ENCODE assay signal across 14 cellular contexts in genomic region chr10:78165617-78166016, GRCh38.
DNase-seq lines count a peak whose midpoint lies in the region; ATAC-seq and TF ChIP-seq lines count a peak whose summit lies in the region.
"Had no signal": no experiment of that assay in that cellular context is flagged by ENCODE, and none has a peak within 500 bp of the region (broad histone marks: within the 10 kb centered on the region; RNA-seq: fewer than 3 reads in every experiment).

No MANE protein-coding gene starts in this region.

- H2AK9ac ChIP-seq in IMR-90 (replicated peaks; ENCODE audit: low read depth, low read length, poor library complexity), result no peak overlapping the region

- H3K23ac ChIP-seq in IMR-90 (ENCODE audit: low read depth, low read length), result no peak overlapping the region

- dilution Hi-C loops in IMR-90 (cut with HindIII; ENCODE audit: low sequenced_read_pairs, unreplicated experiment), result no loop called here

- no CpG with 5 or more reads among the region's 3 CpGs for WGBS in IMR-90 (ENCODE audit: extremely low coverage in 2 of 2, insufficient read length in 1 of 2), 2 experiments
- WGBS in right cardiac atrium, result 64% methylated on average over 3 of the region's 3 CpGs

- no peak overlapping the region for H4K91ac ChIP-seq in IMR-90 (ENCODE audit: insufficient read depth, low read depth, low read length)

- no peak overlapping the region for H3K56ac ChIP-seq in IMR-90 (ENCODE audit: extremely low read depth, insufficient read depth, low read length)

- POLR2A ChIA-PET in IMR-90 (lab: Charles Lee; ENCODE audit: unreplicated experiment), result no interaction called here

- H3K27me3 ChIP-seq in IMR-90 (ENCODE audit: control insufficient read depth, insufficient read depth, low read length) (peaks cover 2% of the 10 kb centered on the region; the same call in 1 of the 2 replicates), NT2/D1 (ENCODE audit: insufficient read depth, insufficient read length) (no peaks in the 10 kb centered on the region), dorsolateral prefrontal cortex (peaks cover 0 to 5% (median 0%) of the 10 kb centered on the region in 45 donors), right cardiac atrium (ENCODE audit: control insufficient read depth, insufficient read depth) (no peaks in the 10 kb centered on the region)
- H3K27me3 ChIP-seq: BLaER1 treated with 17β-estradiol and CSF1 and Interleukin-3, amounts not matched to agents 10 nM and 100 nM had no signal

- no peak overlapping the region for H2BK20ac ChIP-seq in IMR-90 (ENCODE audit: low read depth, low read length)

- H3K4me3 ChIP-seq in IMR-90 (ENCODE audit: insufficient read depth, low read depth, low read length), result no peak overlapping the region
- no peak overlapping the region for H3K4me3 ChIP-seq in NT2/D1 (ENCODE audit: insufficient read length, low read depth)
- no peak overlapping the region for H3K4me3 ChIP-seq in dorsolateral prefrontal cortex
- H3K4me3 ChIP-seq in right cardiac atrium (ENCODE audit: low read length), result no peak overlapping the region
- H3K4me3 ChIP-seq: BLaER1 treated with 17β-estradiol and CSF1 and Interleukin-3, amounts not matched to agents 10 nM and 100 nM had no signal

- no peaks in the 10 kb centered on the region for H3K79me1 ChIP-seq in IMR-90 (ENCODE audit: low read depth in 1 of 2, low read length in 2 of 2)

- no peak overlapping the region for H2BK15ac ChIP-seq in IMR-90 (ENCODE audit: low read depth, low read length)

- H4K20me1 ChIP-seq in IMR-90 (ENCODE audit: insufficient read depth, low read length), result no peaks in the 10 kb centered on the region
- H4K20me1 ChIP-seq: BLaER1 treated with 17β-estradiol and CSF1 and Interleukin-3, amounts not matched to agents 10 nM and 100 nM had no signal

- H3K4ac ChIP-seq in IMR-90 (ENCODE audit: low read depth, low read length), result no peak overlapping the region

- H4K8ac ChIP-seq in IMR-90 (ENCODE audit: low read depth in 2 of 2, low read length in 2 of 2), result no peak overlapping the region

- peaks cover 7% of the 10 kb centered on the region for H3K9me1 ChIP-seq in IMR-90 (ENCODE audit: insufficient read depth, low read length)

- TF ChIP-seq RAD21 in IMR-90 (IDR thresholded peaks at IDR 0.05; ENCODE audit: low read length), result peak; percentile 25; the same call in 1 of the 2 replicates

- BruUV-seq in IMR-90 (replicated peaks; lab: Mats Ljungman, UMichigan), result no TSS peak

- TF ChIP-seq CTCF in IMR-90 (conservative IDR thresholded peaks at IDR 0.05; ENCODE audit: low read depth, low read length) (peak; percentile 25; the same call in 1 of the 2 replicates), dorsolateral prefrontal cortex (IDR thresholded peaks at IDR 0.05 in 54 of 56, conservative IDR thresholded peaks at IDR 0.05 in 2 of 56; ENCODE audit: low read depth in 1 of 56, partially characterized antibody in 56 of 56) (peak in 1 of 56 donors; percentile 9)

- peak; percentile 6 for DNase-seq in COLO829 (ENCODE audit: low spot score)
- no peak for DNase-seq in IMR-90
- DNase-seq in NT2/D1 (ENCODE audit: low read depth, low spot score), result peak; percentile 18
- DNase-seq in islet precursor cell, result peak; percentile 64
- no peak for DNase-seq in dorsolateral prefrontal cortex
- no peak for DNase-seq in HUDEP-2 (lab: John Stamatoyannopoulos, UW; ENCODE audit: unreplicated experiment in 76 of 76)
- DNase-seq in right cardiac atrium, result no peak
- DNase-seq: activated T-cell treated with anti-CD3 and anti-CD28 coated beads, Interleukin-2, amount 50 U/mL, for 1 hour; naive B cell; NCI-H524 treated with DMSO at 0.1 percent for 48 hours; stimulated activated CD4-positive, alpha-beta T cell treated with anti-CD3 and anti-CD28 coated beads, Interleukin-2, amount 100 ng/mL, for 24 hours; T-helper 9 cell had no signal

- no peak for ATAC-seq in IMR-90 (ENCODE audit: low read depth)
- no peak for ATAC-seq in GM21360 (IDR thresholded peaks at IDR 0.05; ENCODE audit: unreplicated experiment)
- no peak for ATAC-seq in right cardiac atrium

- H3K27ac ChIP-seq in IMR-90 (ENCODE audit: insufficient read depth, low read length) (no peak overlapping the region), dorsolateral prefrontal cortex (no peak overlapping the region), right cardiac atrium (ENCODE audit: low read length) (no peak overlapping the region)
- H3K27ac ChIP-seq: BLaER1 treated with 17β-estradiol and CSF1 and Interleukin-3, amounts not matched to agents 10 nM and 100 nM had no signal

- H2AK5ac ChIP-seq in IMR-90 (ENCODE audit: low read depth, low read length), result no peak overlapping the region

- H3K14ac ChIP-seq in IMR-90 (replicated peaks; ENCODE audit: low read depth, low read length), result no peak overlapping the region

- H3K9ac ChIP-seq in IMR-90 (ENCODE audit: low read depth, low read length) (no peak overlapping the region), NT2/D1 (ENCODE audit: insufficient read length, low read depth) (no peak overlapping the region)
- H3K9ac ChIP-seq: BLaER1 treated with 17β-estradiol and CSF1 and Interleukin-3, amounts not matched to agents 10 nM and 100 nM had no signal

- H3K36me3 ChIP-seq in IMR-90 (ENCODE audit: control insufficient read depth, insufficient read depth, low read length), result no peaks in the 10 kb centered on the region
- no peaks in the 10 kb centered on the region for H3K36me3 ChIP-seq in NT2/D1 (ENCODE audit: insufficient read depth, insufficient read length, low read length)
- H3K36me3 ChIP-seq: BLaER1 treated with 17β-estradiol and CSF1 and Interleukin-3, amounts not matched to agents 10 nM and 100 nM had no signal

- no peak overlapping the region for H2BK5ac ChIP-seq in IMR-90 (ENCODE audit: low read depth, low read length, poor library complexity, severe bottlenecking)

- in situ Hi-C loops in IMR-90 (cut with MboI; ENCODE audit: low sequenced_read_pairs), result no loop called here

- CTCF ChIA-PET in IMR-90 (lab: Yijun Ruan, JAX), result no interaction called here

- intact Hi-C loops in IMR-90 (cut with micrococcal nuclease) (no loop called here), dorsolateral prefrontal cortex (cut with DNase I) (no loop called here), right cardiac atrium (cut with DNase I) (no loop called here)

- no peak overlapping the region for H3K18ac ChIP-seq in IMR-90 (ENCODE audit: low read depth, low read length)

- H2AFZ ChIP-seq in IMR-90 (replicated peaks; ENCODE audit: low read length, poor library complexity), result no peak overlapping the region

- no peak for TF ChIP-seq POLR2A in IMR-90 (IDR thresholded peaks at IDR 0.05; ENCODE audit: low read depth, low read length)

- no peak overlapping the region for H3K4me2 ChIP-seq in IMR-90 (ENCODE audit: low read depth, low read length)
- H3K4me2 ChIP-seq: BLaER1 treated with 17β-estradiol and CSF1 and Interleukin-3, amounts not matched to agents 10 nM and 100 nM had no signal

- peaks cover 6% of the 10 kb centered on the region for H3K9me3 ChIP-seq in IMR-90 (ENCODE audit: control insufficient read depth, insufficient read depth, low read length)
- H3K9me3 ChIP-seq in NT2/D1 (ENCODE audit: insufficient read depth, low read length), result peaks cover 3% of the 10 kb centered on the region; the same call in 1 of the 2 replicates
- peaks cover 3% of the 10 kb centered on the region for H3K9me3 ChIP-seq in right cardiac atrium (ENCODE audit: control insufficient read depth, low read length)

- H3K4me1 ChIP-seq in IMR-90 (ENCODE audit: control insufficient read depth, insufficient read depth, low read length) (peaks cover 5% of the 10 kb centered on the region), NT2/D1 (ENCODE audit: insufficient read depth, insufficient read length) (no peaks in the 10 kb centered on the region), right cardiac atrium (ENCODE audit: control insufficient read depth, insufficient read depth, low read length) (no peaks in the 10 kb centered on the region)

- H2BK120ac ChIP-seq in IMR-90 (ENCODE audit: low read depth, low read length), result no peak overlapping the region

- no peak overlapping the region for H4K5ac ChIP-seq in IMR-90 (ENCODE audit: low read depth, low read length)

TF ChIP-seq in IMR-90, 13 proteins besides CTCF, POLR2A, EP300 and RAD21:
- no peak for TF ChIP-seq CEBPB (IDR thresholded peaks at IDR 0.05; ENCODE audit: low read depth, low read length)
- peak; percentile 15; the same call in 1 of the 2 replicates for TF ChIP-seq SMC3 (IDR thresholded peaks at IDR 0.05; ENCODE audit: low read depth, low read length)

Comparison
In these comparisons a context has a peak if more than half of its experiments do, and no peak if none do; other contexts are left out.
1. DNase-seq: peak in COLO829 (single experiment), NT2/D1 (single experiment) and islet precursor cell (single experiment); none in IMR-90 (single experiment), dorsolateral prefrontal cortex (0 of 10), HUDEP-2 (0 of 76) and right cardiac atrium (0 of 3).